In genomic region chr4:18278244-18278643, GRCh38 we compare ENCODE assay signal across 38 cellular contexts.
"Had no signal": no experiment of that assay in that cellular context is flagged by ENCODE, and none has a peak within 500 bp of the region (broad histone marks: within the 10 kb centered on the region; RNA-seq: fewer than 3 reads in every experiment).

No MANE protein-coding gene starts in this region.

- H3K4me3 Mint-ChIP-seq: activated CD4-positive, alpha-beta memory T cell treated with anti-CD3 and anti-CD28 coated beads, Interleukin-2, amount 10 ng/mL, durations not matched to agents 7 days and 5 days; activated CD4-positive, alpha-beta T cell treated with anti-CD3 and anti-CD28 coated beads for 36 hours; activated CD4-positive, alpha-beta T cell treated with anti-CD3 and anti-CD28 coated beads, Interleukin-2, amount 10 ng/mL, durations not matched to agents 7 days and 5 days; activated CD8-positive, alpha-beta memory T cell treated with anti-CD3 and anti-CD28 coated beads, Interleukin-2, amount 10 ng/mL, durations not matched to agents 7 days and 5 days; activated CD8-positive, alpha-beta T cell treated with anti-CD3 and anti-CD28 coated beads, Interleukin-2, amount 10 ng/mL, durations not matched to agents 7 days and 5 days; activated naive CD4-positive, alpha-beta T cell treated with anti-CD3 and anti-CD28 coated beads, Interleukin-2, amount 10 ng/mL, durations not matched to agents 7 days and 5 days; activated naive CD4-positive, alpha-beta T cell treated with anti-CD3 and anti-CD28 coated beads, Interleukin-2, amount 50 U/mL, for 24 hours; activated naive CD8-positive, alpha-beta T cell; activated naive CD8-positive, alpha-beta T cell treated with anti-CD3 and anti-CD28 coated beads, Interleukin-2, amount 10 ng/mL, durations not matched to agents 7 days and 5 days; activated naive CD8-positive, alpha-beta T cell treated with anti-CD3 and anti-CD28 coated beads, Interleukin-2, amount 50 U/mL, for 24 hours; activated T-cell treated with anti-CD3 and anti-CD28 coated beads, Interleukin-2, amount 50 U/mL, for 24 hours; brain; central memory CD8-positive, alpha-beta T cell; T-helper 1 cell treated with Interleukin-12 subunit alpha and Interleukin-12 subunit beta and Interleukin-4 antibody, amounts not matched to agents 30 μg/mL and 1 μg/mL, for 36 hours; T-helper 2 cell treated with Interferon-gamma antibody and Interleukin-4, amounts not matched to agents 5 μg/mL and 100 μg/mL, for 36 hours; WTC11 had no signal

- H3K27ac Mint-ChIP-seq: activated CD4-positive, alpha-beta memory T cell treated with anti-CD3 and anti-CD28 coated beads, Interleukin-2, amount 10 ng/mL, durations not matched to agents 7 days and 5 days; activated CD4-positive, alpha-beta T cell treated with anti-CD3 and anti-CD28 coated beads for 36 hours; activated CD4-positive, alpha-beta T cell treated with anti-CD3 and anti-CD28 coated beads, Interleukin-2, amount 10 ng/mL, durations not matched to agents 7 days and 5 days; activated CD8-positive, alpha-beta memory T cell treated with anti-CD3 and anti-CD28 coated beads, Interleukin-2, amount 10 ng/mL, durations not matched to agents 7 days and 5 days; activated CD8-positive, alpha-beta T cell treated with anti-CD3 and anti-CD28 coated beads, Interleukin-2, amount 10 ng/mL, durations not matched to agents 7 days and 5 days; activated naive CD4-positive, alpha-beta T cell treated with anti-CD3 and anti-CD28 coated beads, Interleukin-2, amount 10 ng/mL, durations not matched to agents 7 days and 5 days; activated naive CD4-positive, alpha-beta T cell treated with anti-CD3 and anti-CD28 coated beads, Interleukin-2, amount 50 U/mL, for 24 hours; activated naive CD8-positive, alpha-beta T cell; activated naive CD8-positive, alpha-beta T cell treated with anti-CD3 and anti-CD28 coated beads, Interleukin-2, amount 10 ng/mL, durations not matched to agents 7 days and 5 days; activated naive CD8-positive, alpha-beta T cell treated with anti-CD3 and anti-CD28 coated beads, Interleukin-2, amount 50 U/mL, for 24 hours; activated T-cell treated with anti-CD3 and anti-CD28 coated beads, Interleukin-2, amount 50 U/mL, for 24 hours; activated T-helper 2 cell treated with anti-CD3 and anti-CD28 coated beads, Interferon-gamma antibody, Interleukin-2, Interleukin-4, amounts not matched to agents 10 μg/mL and 5 μg/mL and 100 μg/mL, durations not matched to agents 14 hours and 24 hours and 36 hours; brain; T-helper 1 cell treated with Interleukin-12 subunit alpha and Interleukin-12 subunit beta and Interleukin-4 antibody, amounts not matched to agents 30 μg/mL and 1 μg/mL, for 36 hours; T-helper 2 cell treated with Interferon-gamma antibody and Interleukin-4, amounts not matched to agents 5 μg/mL and 100 μg/mL, for 36 hours; WTC11 had no signal

- DNase-seq: activated CD4-positive, alpha-beta memory T cell treated with anti-CD3 and anti-CD28 coated beads, Interleukin-2, amount 10 ng/mL, durations not matched to agents 7 days and 5 days; activated CD4-positive, alpha-beta T cell treated with anti-CD3 and anti-CD28 coated beads for 1 hour; activated CD4-positive, alpha-beta T cell treated with anti-CD3 and anti-CD28 coated beads for 36 hours; activated CD4-positive, alpha-beta T cell treated with anti-CD3 and anti-CD28 coated beads for 48 hours; activated CD4-positive, alpha-beta T cell treated with anti-CD3 and anti-CD28 coated beads, Interleukin-2, amount 10 ng/mL, durations not matched to agents 7 days and 5 days; activated CD4-positive, alpha-beta T cell treated with anti-CD3 and anti-CD28 coated beads, Interleukin-2, amount 50 U/mL, for 48 hours; activated CD4-positive, CD25-positive, alpha-beta regulatory T cell; activated CD8-positive, alpha-beta memory T cell treated with anti-CD3 and anti-CD28 coated beads for 24 hours; activated CD8-positive, alpha-beta memory T cell treated with anti-CD3 and anti-CD28 coated beads, Interleukin-2, amount 10 ng/mL, durations not matched to agents 7 days and 5 days; activated CD8-positive, alpha-beta memory T cell treated with anti-CD3 and anti-CD28 coated beads, Interleukin-2, amount 50 U/mL, for 48 hours; activated CD8-positive, alpha-beta T cell treated with anti-CD3 and anti-CD28 coated beads, Interleukin-2, amount 10 ng/mL, durations not matched to agents 7 days and 5 days; activated effector memory CD4-positive, alpha-beta T cell treated with Interleukin-2 at 50 U/mL for 16 hours; activated gamma-delta T cell; activated naive CD4-positive, alpha-beta T cell treated with anti-CD3 and anti-CD28 coated beads, Interleukin-2, amount 10 ng/mL, durations not matched to agents 7 days and 5 days; activated naive CD4-positive, alpha-beta T cell treated with Interleukin-2 at 50 U/mL for 16 hours; activated naive CD8-positive, alpha-beta T cell treated with anti-CD3 and anti-CD28 coated beads, Interleukin-2, amount 10 ng/mL, durations not matched to agents 7 days and 5 days; activated naive CD8-positive, alpha-beta T cell treated with anti-CD3 and anti-CD28 coated beads, Interleukin-2, amount 50 U/mL, for 24 hours; activated T-cell treated with anti-CD3 and anti-CD28 coated beads, Interleukin-2, amount 50 U/mL, for 24 hours; activated T-cell treated with anti-CD3 and anti-CD28 coated beads, Interleukin-2, amount 50 U/mL, for 48 hours; amygdala; anterior cingulate cortex; caudate nucleus; cerebellar nuclear complex; T-helper 2 cell; T-helper 9 cell; WERI-Rb-1 had no signal

- H3K9me3 ChIP-seq: ascending aorta had no signal

- H3K4me3 ChIP-seq: ascending aorta, cardiac muscle cell had no signal

- H3K4me1 Mint-ChIP-seq: activated CD4-positive, alpha-beta memory T cell treated with anti-CD3 and anti-CD28 coated beads, Interleukin-2, amount 10 ng/mL, durations not matched to agents 7 days and 5 days; activated CD4-positive, alpha-beta T cell treated with anti-CD3 and anti-CD28 coated beads for 36 hours; activated CD4-positive, alpha-beta T cell treated with anti-CD3 and anti-CD28 coated beads, Interleukin-2, amount 10 ng/mL, durations not matched to agents 7 days and 5 days; activated CD8-positive, alpha-beta memory T cell treated with anti-CD3 and anti-CD28 coated beads, Interleukin-2, amount 10 ng/mL, durations not matched to agents 7 days and 5 days; activated naive CD4-positive, alpha-beta T cell treated with anti-CD3 and anti-CD28 coated beads, Interleukin-2, amount 10 ng/mL, durations not matched to agents 7 days and 5 days; activated naive CD4-positive, alpha-beta T cell treated with anti-CD3 and anti-CD28 coated beads, Interleukin-2, amount 50 U/mL, for 24 hours; activated naive CD8-positive, alpha-beta T cell treated with anti-CD3 and anti-CD28 coated beads, Interleukin-2, amount 10 ng/mL, durations not matched to agents 7 days and 5 days; activated naive CD8-positive, alpha-beta T cell treated with anti-CD3 and anti-CD28 coated beads, Interleukin-2, amount 50 U/mL, for 24 hours; brain; central memory CD8-positive, alpha-beta T cell; WTC11 had no signal

- H3K27me3 ChIP-seq: ascending aorta, cardiac muscle cell had no signal

- H3K4me1 ChIP-seq: ascending aorta had no signal

- H3K36me3 Mint-ChIP-seq: activated CD8-positive, alpha-beta memory T cell treated with anti-CD3 and anti-CD28 coated beads, Interleukin-2, amount 10 ng/mL, durations not matched to agents 7 days and 5 days; activated naive CD4-positive, alpha-beta T cell treated with anti-CD3 and anti-CD28 coated beads, Interleukin-2, amount 10 ng/mL, durations not matched to agents 7 days and 5 days; activated naive CD4-positive, alpha-beta T cell treated with anti-CD3 and anti-CD28 coated beads, Interleukin-2, amount 50 U/mL, for 24 hours; activated naive CD8-positive, alpha-beta T cell; activated naive CD8-positive, alpha-beta T cell treated with anti-CD3 and anti-CD28 coated beads, Interleukin-2, amount 10 ng/mL, durations not matched to agents 7 days and 5 days; brain; WTC11 had no signal

- H3K36me3 ChIP-seq: ascending aorta, cardiac muscle cell, WERI-Rb-1 had no signal

- ATAC-seq: activated CD4-positive, alpha-beta T cell treated with anti-CD3 and anti-CD28 coated beads for 36 hours; activated CD4-positive, CD25-positive, alpha-beta regulatory T cell treated with anti-CD3 and anti-CD28 coated beads, Interleukin-2, amount 50 U/mL, for 24 hours; activated CD8-positive, alpha-beta memory T cell treated with anti-CD3 and anti-CD28 coated beads, Interleukin-2, amount 10 ng/mL, durations not matched to agents 7 days and 5 days; activated CD8-positive, alpha-beta T cell treated with anti-CD3 and anti-CD28 coated beads, Interleukin-2, amount 10 ng/mL, durations not matched to agents 7 days and 5 days; activated naive CD8-positive, alpha-beta T cell treated with anti-CD3 and anti-CD28 coated beads, Interleukin-2, amount 50 U/mL, for 24 hours; WTC11 had no signal

- H3K27ac ChIP-seq: ascending aorta, cardiac muscle cell, WERI-Rb-1 had no signal

- H3K9me3 Mint-ChIP-seq: activated CD4-positive, alpha-beta memory T cell treated with anti-CD3 and anti-CD28 coated beads, Interleukin-2, amount 10 ng/mL, durations not matched to agents 7 days and 5 days; activated CD4-positive, alpha-beta T cell treated with anti-CD3 and anti-CD28 coated beads, Interleukin-2, amount 10 ng/mL, durations not matched to agents 7 days and 5 days; activated naive CD4-positive, alpha-beta T cell treated with anti-CD3 and anti-CD28 coated beads, Interleukin-2, amount 10 ng/mL, durations not matched to agents 7 days and 5 days; activated naive CD8-positive, alpha-beta T cell treated with anti-CD3 and anti-CD28 coated beads, Interleukin-2, amount 10 ng/mL, durations not matched to agents 7 days and 5 days; activated naive CD8-positive, alpha-beta T cell treated with anti-CD3 and anti-CD28 coated beads, Interleukin-2, amount 50 U/mL, for 24 hours; activated T-helper 2 cell treated with anti-CD3 and anti-CD28 coated beads, Interferon-gamma antibody, Interleukin-2, Interleukin-4, amounts not matched to agents 10 μg/mL and 5 μg/mL and 100 μg/mL, durations not matched to agents 14 hours and 24 hours and 36 hours; brain; T-helper 1 cell treated with Interleukin-12 subunit alpha and Interleukin-12 subunit beta and Interleukin-4 antibody, amounts not matched to agents 30 μg/mL and 1 μg/mL, for 36 hours; T-helper 2 cell treated with Interferon-gamma antibody and Interleukin-4, amounts not matched to agents 5 μg/mL and 100 μg/mL, for 36 hours had no signal

- FAIRE-seq: bronchial epithelial cell had no signal

- H3K27me3 Mint-ChIP-seq: activated CD4-positive, alpha-beta memory T cell treated with anti-CD3 and anti-CD28 coated beads, Interleukin-2, amount 10 ng/mL, durations not matched to agents 7 days and 5 days; activated CD4-positive, alpha-beta T cell treated with anti-CD3 and anti-CD28 coated beads, Interleukin-2, amount 10 ng/mL, durations not matched to agents 7 days and 5 days; activated CD8-positive, alpha-beta memory T cell treated with anti-CD3 and anti-CD28 coated beads, Interleukin-2, amount 10 ng/mL, durations not matched to agents 7 days and 5 days; activated naive CD4-positive, alpha-beta T cell treated with anti-CD3 and anti-CD28 coated beads, Interleukin-2, amount 10 ng/mL, durations not matched to agents 7 days and 5 days; activated naive CD8-positive, alpha-beta T cell treated with anti-CD3 and anti-CD28 coated beads, Interleukin-2, amount 10 ng/mL, durations not matched to agents 7 days and 5 days had no signal
